In the genomic region with DNA sequence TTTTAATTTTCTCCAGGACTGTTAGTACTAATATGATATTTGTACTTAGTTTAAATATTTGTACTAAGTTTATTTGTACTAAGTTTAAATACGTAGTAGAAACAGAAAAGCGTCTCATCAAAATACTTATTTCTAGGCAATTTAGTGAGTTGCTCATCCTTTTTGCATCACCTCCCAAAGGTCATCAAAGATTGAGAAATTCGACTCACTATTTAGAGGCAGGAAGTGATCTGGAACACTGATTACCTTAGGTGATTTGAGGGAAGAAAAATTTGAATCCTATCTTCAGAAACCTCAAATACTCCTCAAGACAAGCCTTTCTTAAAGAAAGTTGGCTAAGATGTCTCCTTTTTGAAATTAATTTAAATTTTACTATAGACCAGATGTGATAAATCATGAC, we compare ENCODE assay signal across 25 cellular contexts. TPM values are rescaled to one million over a fixed set of nuclear protein-coding genes. Genes with fewer than 3 reads are reported as not detected.
"Had no signal": no experiment of that assay in that cellular context is flagged by ENCODE, and none has a peak within 500 bp of the region (broad histone marks: within the 10 kb centered on the region; RNA-seq: fewer than 3 reads in every experiment).

No MANE protein-coding gene starts in this region.

- ATAC-seq: activated CD4-positive, CD25-positive, alpha-beta regulatory T cell treated with anti-CD3 and anti-CD28 coated beads, Interleukin-2, amount 50 U/mL, for 24 hours; activated CD8-positive, alpha-beta T cell treated with anti-CD3 and anti-CD28 coated beads for 36 hours; gastroesophageal sphincter; heart left ventricle; left ventricle myocardium superior; natural killer cell treated with Interleukin-12 subunit alpha and Interleukin-12 subunit beta and Interleukin-15 and Interleukin-18, amount 100 ng/mL, for 72 hours; stimulated activated naive CD8-positive, alpha-beta T cell treated with anti-CD3 and anti-CD28 coated beads, Interleukin-15, Interleukin-2, amounts not matched to agents 100 U/mL and 50 U/mL, for 24 hours; T-helper 17 cell had no signal

- H3K9me3 ChIP-seq: esophagus muscularis mucosa, gastroesophageal sphincter, heart left ventricle, ovary, prostate gland, right atrium auricular region, tibial artery had no signal

- DNase-seq: activated CD4-positive, alpha-beta T cell treated with anti-CD3 and anti-CD28 coated beads, Interleukin-2, amount 10 ng/mL, durations not matched to agents 24 days and 14 days; activated CD8-positive, alpha-beta T cell treated with anti-CD3 and anti-CD28 coated beads for 36 hours; activated gamma-delta T cell; aorta; caudate nucleus; dermis blood vessel endothelial cell; effector CD8-positive, alpha-beta T cell; heart left ventricle; left ventricle myocardium superior; ovary; stimulated activated CD4-positive, alpha-beta T cell treated with anti-CD3 and anti-CD28 coated beads, Interleukin-12 subunit alpha, Interleukin-12 subunit beta, amount 100 ng/mL, for 4 hours; stimulated activated CD4-positive, alpha-beta T cell treated with anti-CD3 and anti-CD28 coated beads, Interleukin-4, amount 100 ng/mL, for 4 hours; stimulated activated naive CD8-positive, alpha-beta T cell treated with anti-CD3 and anti-CD28 coated beads, Interleukin-15, Interleukin-2, amounts not matched to agents 100 U/mL and 50 U/mL, for 24 hours; substantia nigra; SW 1271; T-helper 17 cell; tibial artery had no signal

- H3K27ac ChIP-seq: esophagus muscularis mucosa, gastroesophageal sphincter, heart left ventricle, ovary, prostate gland, right atrium auricular region, tibial artery, VCaP had no signal

- H3K36me3 ChIP-seq: ovary, prostate gland had no signal

- H3K4me3 ChIP-seq: esophagus muscularis mucosa, gastroesophageal sphincter, heart left ventricle, ovary, prostate gland, right atrium auricular region, tibial artery had no signal

- H3K4me1 ChIP-seq: esophagus muscularis mucosa, prostate gland, right atrium auricular region, tibial artery had no signal

- H3K27me3 ChIP-seq: esophagus muscularis mucosa, gastroesophageal sphincter, heart left ventricle, ovary, right atrium auricular region, tibial artery had no signal

RNA-seq across cellular contexts. Expression of gene WNT16, which starts 14.5 kb away (rescaled TPM):
- polyA plus RNA-seq: aorta, heart left ventricle, keratinocyte had no signal
